In genomic region chr1:178513278-178513983, GRCh38 we compare ENCODE assay signal across 12 cellular contexts. TPM values are rescaled to one million over a fixed set of nuclear protein-coding genes. Genes with fewer than 3 reads are reported as not detected.
DNase-seq lines count a peak whose midpoint lies in the region; ATAC-seq and TF ChIP-seq lines count a peak whose summit lies in the region.
"Had no signal": no experiment of that assay in that cellular context is flagged by ENCODE, and none has a peak within 500 bp of the region (broad histone marks: within the 10 kb centered on the region; RNA-seq: fewer than 3 reads in every experiment).

No MANE protein-coding gene starts in this region.

- H3K36me3 Mint-ChIP-seq in neural crest cell (ENCODE audit: low read depth) (no peaks in the 10 kb centered on the region), immature natural killer cell (no peaks in the 10 kb centered on the region)
- H3K36me3 Mint-ChIP-seq in CD4-positive, alpha-beta memory T cell: no peaks in the 10 kb centered on the region
- H3K36me3 Mint-ChIP-seq in activated CD4-positive, alpha-beta memory T cell treated with anti-CD3 and anti-CD28 coated beads for 36 hours: no peaks in the 10 kb centered on the region
- H3K36me3 Mint-ChIP-seq: activated naive CD8-positive, alpha-beta T cell had no signal

- H3K36me3 ChIP-seq in DOHH2 (ENCODE audit: control insufficient read depth, low read length): no peaks in the 10 kb centered on the region
- no peaks in the 10 kb centered on the region for H3K36me3 ChIP-seq in CD4-positive, alpha-beta memory T cell (ENCODE audit: insufficient read depth, low read length)

- no peaks in the 10 kb centered on the region for H3K4me1 Mint-ChIP-seq in neural crest cell
- H3K4me1 Mint-ChIP-seq in CD4-positive, alpha-beta memory T cell: no peaks in the 10 kb centered on the region
- no peaks in the 10 kb centered on the region for H3K4me1 Mint-ChIP-seq in immature natural killer cell
- H3K4me1 Mint-ChIP-seq in activated CD4-positive, alpha-beta memory T cell treated with anti-CD3 and anti-CD28 coated beads for 36 hours (ENCODE audit: low read depth): no peaks in the 10 kb centered on the region

- H3K4me2 ChIP-seq in DOHH2 (ENCODE audit: low read length): no peak overlapping the region

- H3K79me2 ChIP-seq in DOHH2 (ENCODE audit: control insufficient read depth, low read length): no peaks in the 10 kb centered on the region

- H3K27ac ChIP-seq in DOHH2 (ENCODE audit: low read depth, low read length): no peak overlapping the region
- no peak overlapping the region for H3K27ac ChIP-seq in CD4-positive, alpha-beta memory T cell (ENCODE audit: low read depth, low read length)

- H3K27me3 Mint-ChIP-seq in neural crest cell (ENCODE audit: low read depth) (no peaks in the 10 kb centered on the region), immature natural killer cell (ENCODE audit: low read depth in 3 of 3) (peaks cover 0 to 2% (median 0%) of the 10 kb centered on the region in 3 donors)
- peaks cover 0 to 3% of the 10 kb centered on the region in 2 donors for H3K27me3 Mint-ChIP-seq in CD4-positive, alpha-beta memory T cell
- no peaks in the 10 kb centered on the region for H3K27me3 Mint-ChIP-seq in activated CD4-positive, alpha-beta memory T cell treated with anti-CD3 and anti-CD28 coated beads for 36 hours

- no peaks in the 10 kb centered on the region for H3K9me3 Mint-ChIP-seq in neural crest cell
- H3K9me3 Mint-ChIP-seq in CD4-positive, alpha-beta memory T cell: no peaks in the 10 kb centered on the region
- H3K9me3 Mint-ChIP-seq in immature natural killer cell: no peaks in the 10 kb centered on the region
- H3K9me3 Mint-ChIP-seq in activated CD4-positive, alpha-beta memory T cell treated with anti-CD3 and anti-CD28 coated beads for 36 hours: no peaks in the 10 kb centered on the region

- H3K27ac Mint-ChIP-seq in neural crest cell (ENCODE audit: unreplicated experiment) (peak overlapping the region; percentile 19), immature natural killer cell (no peak overlapping the region)
- H3K27ac Mint-ChIP-seq in CD4-positive, alpha-beta memory T cell: no peak overlapping the region
- no peak overlapping the region for H3K27ac Mint-ChIP-seq in activated CD4-positive, alpha-beta memory T cell treated with anti-CD3 and anti-CD28 coated beads for 36 hours
- H3K27ac Mint-ChIP-seq: activated naive CD8-positive, alpha-beta T cell had no signal

- peaks cover 11% of the 10 kb centered on the region; the same call in 1 of the 2 replicates for H3K27me3 ChIP-seq in DOHH2 (ENCODE audit: control insufficient read depth, low read length)
- H3K27me3 ChIP-seq in CD4-positive, alpha-beta memory T cell (ENCODE audit: insufficient read depth, low read length): no peaks in the 10 kb centered on the region

- peak; percentile 14 for TF ChIP-seq CTCF in DOHH2 (IDR thresholded peaks at IDR 0.05; ENCODE audit: low read depth, low read length, poor library complexity, severe bottlenecking)
- peak; percentile 19 for TF ChIP-seq CTCF in fibroblast of mammary gland (conservative IDR thresholded peaks at IDR 0.05; ENCODE audit: control insufficient read depth, insufficient read depth, low read depth, low read length)
- TF ChIP-seq CTCF in neural crest cell (conservative IDR thresholded peaks at IDR 0.05): no peak

- intact Hi-C loops in CD4-positive, alpha-beta memory T cell (cut with micrococcal nuclease): no loop called here
- intact Hi-C loops in activated CD4-positive, alpha-beta memory T cell treated with anti-CD3 and anti-CD28 coated beads for 36 hours (cut with micrococcal nuclease): no loop called here

- no peaks in the 10 kb centered on the region for H3K9me3 ChIP-seq in DOHH2 (ENCODE audit: control insufficient read depth, insufficient read depth, low read length)
- H3K9me3 ChIP-seq in CD4-positive, alpha-beta memory T cell (ENCODE audit: control insufficient read depth in 1 of 2, low read length in 2 of 2): no peaks in the 10 kb centered on the region

- H3K4me1 ChIP-seq in DOHH2 (ENCODE audit: control insufficient read depth, low read length): no peaks in the 10 kb centered on the region
- no peaks in the 10 kb centered on the region for H3K4me1 ChIP-seq in CD4-positive, alpha-beta memory T cell (ENCODE audit: insufficient read depth, low read length)

- H3K4me3 ChIP-seq in DOHH2 (ENCODE audit: low read length): no peak overlapping the region
- H3K4me3 ChIP-seq in fibroblast of mammary gland (ENCODE audit: control insufficient read depth, low read depth, low read length): no peak overlapping the region
- H3K4me3 ChIP-seq in CD4-positive, alpha-beta memory T cell (ENCODE audit: low read length in 2 of 2): no peak overlapping the region
- H3K4me3 ChIP-seq: skin epidermis had no signal

- H3K4me3 Mint-ChIP-seq in neural crest cell: no peak overlapping the region
- H3K4me3 Mint-ChIP-seq in CD4-positive, alpha-beta memory T cell: no peak overlapping the region
- H3K4me3 Mint-ChIP-seq in immature natural killer cell: no peak overlapping the region
- no peak overlapping the region for H3K4me3 Mint-ChIP-seq in activated CD4-positive, alpha-beta memory T cell treated with anti-CD3 and anti-CD28 coated beads for 36 hours
- H3K4me3 Mint-ChIP-seq: activated naive CD8-positive, alpha-beta T cell had no signal

- no peaks in the 10 kb centered on the region for H3K9me2 ChIP-seq in DOHH2 (replicated peaks; ENCODE audit: control insufficient read depth, low read length)

- ATAC-seq in GM18858 (IDR thresholded peaks at IDR 0.05; ENCODE audit: unreplicated experiment): no peak

- no peaks in the 10 kb centered on the region for H4K20me1 ChIP-seq in DOHH2 (ENCODE audit: control insufficient read depth, insufficient read depth, low read depth, low read length)

- H3F3A ChIP-seq in DOHH2 (ENCODE audit: control insufficient read depth, insufficient read depth): no peaks in the 10 kb centered on the region

- POLR2A ChIA-PET in CD4-positive, alpha-beta memory T cell (lab: Charles Lee; ENCODE audit: partially characterized antibody): no interaction called here
- POLR2A ChIA-PET in activated CD4-positive, alpha-beta memory T cell treated with anti-CD3 and anti-CD28 coated beads for 36 hours (lab: Charles Lee): no interaction called here

- CTCF ChIA-PET in CD4-positive, alpha-beta memory T cell (lab: Charles Lee; ENCODE audit: partially characterized antibody): no interaction called here
- CTCF ChIA-PET in activated CD4-positive, alpha-beta memory T cell treated with anti-CD3 and anti-CD28 coated beads for 36 hours (lab: Charles Lee): interaction anchor here (2.2 kb wide), 1 partner anchor 203 kb away, joined by 7 read pairs; no protein-coding TSS in a partner anchor

- DNase-seq in RPMI7951 (ENCODE audit: low read depth) (peak; percentile 29), fibroblast of mammary gland (ENCODE audit: low read depth) (peak; percentile 20), neural crest cell (ENCODE audit: low read depth, low spot score) (no peak), immature natural killer cell (no peak)
- no peak for DNase-seq in CD4-positive, alpha-beta memory T cell
- DNase-seq in activated CD4-positive, alpha-beta memory T cell treated with anti-CD3 and anti-CD28 coated beads for 36 hours: no peak
- DNase-seq: MV-4-11, NCI-H774 had no signal

RNA-seq across cellular contexts. Expression of gene TEX35, which starts 0.5 kb away (rescaled TPM):
- total RNA-seq in RPMI7951 (2014; rRNA removed; shearing (Covaris generic)): not detected in 2 replicates
- not detected in 2 replicates for total RNA-seq in neural crest cell
- total RNA-seq in CD4-positive, alpha-beta memory T cell: not detected
- under 1 TPM in 1 of 2 donors, not detected in 1; 0.16 TPM for polyA plus RNA-seq in CD4-positive, alpha-beta memory T cell
- polyA plus RNA-seq in immature natural killer cell: not detected
- not detected for total RNA-seq in activated CD4-positive, alpha-beta memory T cell treated with anti-CD3 and anti-CD28 coated beads for 36 hours

RNA-seq across cellular contexts. Expression of gene CLEC20A, which starts 16.7 kb away (rescaled TPM):
- total RNA-seq in RPMI7951 (2014; rRNA removed; shearing (Covaris generic)): not detected in 2 replicates
- not detected in 2 replicates for total RNA-seq in neural crest cell
- total RNA-seq in CD4-positive, alpha-beta memory T cell: not detected
- not detected for polyA plus RNA-seq in CD4-positive, alpha-beta memory T cell
- under 1 TPM in 2 of 3 donors, not detected in 1; 0.27 to 0.56 TPM for polyA plus RNA-seq in immature natural killer cell
- not detected for total RNA-seq in activated CD4-positive, alpha-beta memory T cell treated with anti-CD3 and anti-CD28 coated beads for 36 hours

Comparison
In these comparisons a context has a peak if more than half of its experiments do, and no peak if none do; other contexts are left out.
1. DNase-seq: peak in RPMI7951 (single experiment) and fibroblast of mammary gland (single experiment); none in neural crest cell (single experiment), CD4-positive, alpha-beta memory T cell (0 of 5), immature natural killer cell (0 of 3) and activated CD4-positive, alpha-beta memory T cell treated with anti-CD3 and anti-CD28 coated beads for 36 hours (single experiment).